Comparison of ENCODE assay signal across 19 cellular contexts in genomic region chr5:163838738-163839137, GRCh38.
"Had no signal": no experiment of that assay in that cellular context is flagged by ENCODE, and none has a peak within 500 bp of the region (broad histone marks: within the 10 kb centered on the region; RNA-seq: fewer than 3 reads in every experiment).

No MANE protein-coding gene starts in this region.

- H3K36me3 Mint-ChIP-seq: naive thymus-derived CD4-positive, alpha-beta T cell; stimulated activated effector memory CD8-positive, alpha-beta T cell treated with anti-CD3 and anti-CD28 coated beads, Interleukin-12 subunit alpha, Interleukin-12 subunit beta, amount 100 ng/mL, for 72 hours had no signal

- H3K27ac ChIP-seq: dorsolateral prefrontal cortex, foreskin keratinocyte, parathyroid adenoma, psoas muscle, right lobe of liver, testis, transverse colon had no signal

- H3K36me3 ChIP-seq: right lobe of liver, transverse colon had no signal

- H3K9me3 Mint-ChIP-seq: nephron progenitor cell; stimulated activated effector memory CD8-positive, alpha-beta T cell treated with anti-CD3 and anti-CD28 coated beads, Interleukin-12 subunit alpha, Interleukin-12 subunit beta, amount 100 ng/mL, for 72 hours had no signal

- H3K4me1 Mint-ChIP-seq: naive thymus-derived CD4-positive, alpha-beta T cell; nephron progenitor cell; stimulated activated effector memory CD8-positive, alpha-beta T cell treated with anti-CD3 and anti-CD28 coated beads, Interleukin-12 subunit alpha, Interleukin-12 subunit beta, amount 100 ng/mL, for 72 hours had no signal

- H3K9ac ChIP-seq: parathyroid adenoma had no signal

- H3K27me3 ChIP-seq: dorsolateral prefrontal cortex, foreskin keratinocyte, right lobe of liver, testis, transverse colon had no signal

- H2AFZ ChIP-seq: parathyroid adenoma had no signal

- H3K4me1 ChIP-seq: foreskin keratinocyte, parathyroid adenoma, psoas muscle, right lobe of liver, testis, transverse colon had no signal

- H3K9me3 ChIP-seq: psoas muscle, right lobe of liver, testis, transverse colon had no signal

- H3K27me3 Mint-ChIP-seq: naive thymus-derived CD4-positive, alpha-beta T cell had no signal

- H3K4me3 ChIP-seq: dorsolateral prefrontal cortex, psoas muscle, right lobe of liver, testis, transverse colon had no signal

- H3K79me2 ChIP-seq: parathyroid adenoma had no signal

- FAIRE-seq: endometrium had no signal

- H3K27ac Mint-ChIP-seq: naive thymus-derived CD4-positive, alpha-beta T cell; nephron progenitor cell; stimulated activated effector memory CD8-positive, alpha-beta T cell treated with anti-CD3 and anti-CD28 coated beads, Interleukin-12 subunit alpha, Interleukin-12 subunit beta, amount 100 ng/mL, for 72 hours had no signal

- H3K4me3 Mint-ChIP-seq: naive thymus-derived CD4-positive, alpha-beta T cell; nephron progenitor cell; stimulated activated effector memory CD8-positive, alpha-beta T cell treated with anti-CD3 and anti-CD28 coated beads, Interleukin-12 subunit alpha, Interleukin-12 subunit beta, amount 100 ng/mL, for 72 hours had no signal

- DNase-seq: cortex of kidney; dorsolateral prefrontal cortex; effector CD8-positive, alpha-beta T cell; foreskin keratinocyte; hippocampal formation; left colon; naive thymus-derived CD4-positive, alpha-beta T cell; nephron progenitor cell; psoas muscle; retina; right lobe of liver; stimulated activated CD4-positive, alpha-beta T cell treated with anti-CD3 and anti-CD28 coated beads, Interleukin-4, amount 100 ng/mL, for 1 hour; stimulated activated CD8-positive, alpha-beta memory T cell treated with anti-CD3 and anti-CD28 coated beads, Interleukin-4, amount 100 ng/mL, for 48 hours; stimulated activated naive CD8-positive, alpha-beta T cell treated with anti-CD3 and anti-CD28 coated beads, Interleukin-15, Interleukin-2, amounts not matched to agents 100 U/mL and 50 U/mL, for 24 hours; testis; transverse colon had no signal
